3 cellular contexts compared by ENCODE assay signal in the genomic region with DNA sequence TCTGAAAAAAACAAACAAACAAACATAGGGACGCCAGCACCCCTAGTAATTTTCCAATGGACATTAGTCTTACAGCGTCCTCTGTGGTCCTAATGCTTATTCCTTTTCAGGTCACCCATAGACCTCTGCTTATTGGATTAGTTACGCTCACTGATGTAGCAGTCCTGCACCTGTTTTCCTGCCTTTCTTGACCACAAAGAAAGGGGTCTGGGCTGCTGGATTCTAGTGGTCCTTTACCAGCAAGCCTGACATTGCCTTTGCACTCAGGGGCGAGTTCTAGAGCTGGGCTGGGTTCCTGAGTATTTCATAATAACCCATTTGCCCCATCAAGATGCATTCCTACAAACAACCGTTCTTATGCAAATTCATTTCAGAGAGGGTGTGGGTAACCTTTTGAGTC.
DNase-seq lines count a peak whose midpoint lies in the region; TF ChIP-seq lines count a peak whose summit lies in the region.
"Not testable (repeated sequence)": the region's sequence is repeated elsewhere in the genome, so short reads cannot be mapped to it uniquely, and the experiment has no call there.

No MANE protein-coding gene starts in this region.

- H3K27ac ChIP-seq in HUES48 (ENCODE audit: low read depth, low read length) (peak overlapping the region; percentile 6), SJCRH30 (peak overlapping the region; percentile 99)
- H3K27ac ChIP-seq in neural progenitor cell, result not testable (repeated sequence)

- H4K20me1 ChIP-seq in neural progenitor cell (ENCODE audit: low read depth), result not testable (repeated sequence)

- H3K4me3 ChIP-seq in HUES48 (ENCODE audit: low read depth, low read length); SJCRH30; neural progenitor cell: not testable (repeated sequence)

- not testable (repeated sequence) for H3K27ac Mint-ChIP-seq in neural progenitor cell

- H3K36me3 Mint-ChIP-seq in neural progenitor cell, result not testable (repeated sequence)

- DNase-seq in SJCRH30, result peak; percentile 73 to 74
- DNase-seq in neural progenitor cell (ENCODE audit: low spot score), result not testable (repeated sequence)

- H3K9me3 ChIP-seq in HUES48 (ENCODE audit: control insufficient read depth, insufficient read depth, low read length), result peaks cover 38% of the 10 kb centered on the region
- not testable (repeated sequence) for H3K9me3 ChIP-seq in SJCRH30 (replicated peaks); neural progenitor cell (ENCODE audit: low read depth)

- peak overlapping the region; percentile 13 for H3K4me2 ChIP-seq in neural progenitor cell

- not testable (repeated sequence) for H3K36me3 ChIP-seq in HUES48 (ENCODE audit: control insufficient read depth, insufficient read depth, low read length); SJCRH30; neural progenitor cell

- not testable (repeated sequence) for H3K9ac ChIP-seq in HUES48 (ENCODE audit: low read depth, low read length); neural progenitor cell

- not testable (repeated sequence) for H3K4me3 Mint-ChIP-seq in neural progenitor cell

- H3K4me1 Mint-ChIP-seq in neural progenitor cell, result not testable (repeated sequence)

- not testable (repeated sequence) for H2AFZ ChIP-seq in neural progenitor cell (replicated peaks)

- not testable (repeated sequence) for H3K27me3 Mint-ChIP-seq in neural progenitor cell (ENCODE audit: insufficient read depth, low read depth)

- H3K79me2 ChIP-seq in neural progenitor cell (ENCODE audit: low read depth), result not testable (repeated sequence)

- H3K9me3 Mint-ChIP-seq in neural progenitor cell, result not testable (repeated sequence)

- H3K27me3 ChIP-seq in HUES48 (ENCODE audit: control insufficient read depth, insufficient read depth, low read length); SJCRH30; neural progenitor cell: not testable (repeated sequence)

- not testable (repeated sequence) for H3K4me1 ChIP-seq in HUES48 (ENCODE audit: control insufficient read depth, insufficient read depth, low read length); neural progenitor cell
- H3K4me1 ChIP-seq in SJCRH30, result peaks cover 11% of the 10 kb centered on the region

- not testable (repeated sequence) for TF ChIP-seq CTCF in neural progenitor cell (IDR thresholded peaks at IDR 0.05)

- not testable (repeated sequence) for H3F3A ChIP-seq in neural progenitor cell (ENCODE audit: low read depth)
